2 cellular contexts compared by ENCODE assay signal in the genomic region with DNA sequence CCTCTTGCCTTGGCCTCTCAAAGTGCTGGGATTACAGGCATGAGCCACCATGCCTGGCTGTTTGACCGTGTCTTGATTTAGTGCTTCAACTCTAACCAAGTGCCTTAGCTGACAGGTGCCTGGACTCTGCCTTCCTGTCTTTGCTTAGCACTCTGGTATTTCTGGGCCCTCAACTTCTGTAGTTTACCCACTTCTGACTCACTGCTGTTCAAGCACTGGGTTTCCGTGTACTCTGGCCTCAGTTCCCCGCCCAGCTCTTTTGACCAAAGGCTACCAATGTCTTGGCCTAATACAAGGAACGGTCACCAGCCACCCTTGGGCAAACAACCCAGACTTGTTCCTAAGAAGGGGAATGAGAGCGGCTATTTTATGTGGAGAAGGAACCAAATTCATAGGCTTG.
TF ChIP-seq lines count a peak whose summit lies in the region.

No MANE protein-coding gene starts in this region.

TF ChIP-seq in IMR-90, 13 proteins besides CTCF, POLR2A, EP300 and RAD21:
- no peak for TF ChIP-seq FOS (IDR thresholded peaks at IDR 0.05; ENCODE audit: low read depth, low read length)
- no peak for TF ChIP-seq CEBPB (IDR thresholded peaks at IDR 0.05; ENCODE audit: low read depth, low read length)
- no peak for TF ChIP-seq BHLHE40 (IDR thresholded peaks at IDR 0.05; ENCODE audit: low read depth, low read length)
- TF ChIP-seq MAFK (IDR thresholded peaks at IDR 0.05; ENCODE audit: low read depth, low read length), result no peak
- TF ChIP-seq CHD1 (IDR thresholded peaks at IDR 0.05; ENCODE audit: low read depth, low read length), result no peak
- no peak for TF ChIP-seq SMC3 (IDR thresholded peaks at IDR 0.05; ENCODE audit: low read depth, low read length)
- no peak for TF ChIP-seq MAZ (IDR thresholded peaks at IDR 0.05; ENCODE audit: borderline replicate concordance, low read depth, low read length)
- TF ChIP-seq, protein P1, sequence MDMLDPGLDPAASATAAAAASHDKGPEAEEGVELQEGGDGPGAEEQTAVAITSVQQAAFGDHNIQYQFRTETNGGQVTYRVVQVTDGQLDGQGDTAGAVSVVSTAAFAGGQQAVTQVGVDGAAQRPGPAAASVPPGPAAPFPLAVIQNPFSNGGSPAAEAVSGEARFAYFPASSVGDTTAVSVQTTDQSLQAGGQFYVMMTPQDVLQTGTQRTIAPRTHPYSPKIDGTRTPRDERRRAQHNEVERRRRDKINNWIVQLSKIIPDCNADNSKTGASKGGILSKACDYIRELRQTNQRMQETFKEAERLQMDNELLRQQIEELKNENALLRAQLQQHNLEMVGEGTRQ (IDR thresholded peaks at IDR 0.05; ENCODE audit: low read depth, low read length), result no peak
- TF ChIP-seq RCOR1 (IDR thresholded peaks at IDR 0.05; ENCODE audit: insufficient replicate concordance, low read length), result no peak
- TF ChIP-seq NFE2L2 (IDR thresholded peaks at IDR 0.05; ENCODE audit: low read depth, low read length), result no peak
- no peak for TF ChIP-seq RFX5 (IDR thresholded peaks at IDR 0.05; ENCODE audit: low read depth, low read length)
- no peak for TF ChIP-seq MXI1 (IDR thresholded peaks at IDR 0.05; ENCODE audit: borderline replicate concordance, low read depth, low read length)

TF ChIP-seq in H1, 55 proteins besides CTCF, POLR2A, EP300 and RAD21:
- TF ChIP-seq SP2 (IDR thresholded peaks at IDR 0.05; ENCODE audit: low read length) (no peak), TBP (IDR thresholded peaks at IDR 0.05; ENCODE audit: low read depth, low read length) (no peak), TEAD4 (IDR thresholded peaks at IDR 0.05; ENCODE audit: low read depth, low read length) (no peak), CBX5 (IDR thresholded peaks at IDR 0.05; ENCODE audit: low read depth, low read length) (no peak), KDM1A (IDR thresholded peaks at IDR 0.05; ENCODE audit: borderline replicate concordance, low read length) (no peak), SUZ12 (IDR thresholded peaks at IDR 0.05; ENCODE audit: low read length) (no peak), RXRA (IDR thresholded peaks at IDR 0.05; ENCODE audit: insufficient read depth, low read depth, low read length) (no peak), SP4 (IDR thresholded peaks at IDR 0.05; ENCODE audit: low read length) (no peak), ASH2L (IDR thresholded peaks at IDR 0.05; ENCODE audit: low read length) (no peak), BCL11A (IDR thresholded peaks at IDR 0.05; ENCODE audit: low read depth in 2 of 2, low read length in 2 of 2) (no peak), TAF1 (IDR thresholded peaks at IDR 0.05; ENCODE audit: low read depth, low read length) (no peak), JUN (IDR thresholded peaks at IDR 0.05; ENCODE audit: low read depth, low read length) (no peak), CBX8 (IDR thresholded peaks at IDR 0.05; ENCODE audit: borderline replicate concordance, low read depth, low read length) (no peak)
